In the genomic region with DNA sequence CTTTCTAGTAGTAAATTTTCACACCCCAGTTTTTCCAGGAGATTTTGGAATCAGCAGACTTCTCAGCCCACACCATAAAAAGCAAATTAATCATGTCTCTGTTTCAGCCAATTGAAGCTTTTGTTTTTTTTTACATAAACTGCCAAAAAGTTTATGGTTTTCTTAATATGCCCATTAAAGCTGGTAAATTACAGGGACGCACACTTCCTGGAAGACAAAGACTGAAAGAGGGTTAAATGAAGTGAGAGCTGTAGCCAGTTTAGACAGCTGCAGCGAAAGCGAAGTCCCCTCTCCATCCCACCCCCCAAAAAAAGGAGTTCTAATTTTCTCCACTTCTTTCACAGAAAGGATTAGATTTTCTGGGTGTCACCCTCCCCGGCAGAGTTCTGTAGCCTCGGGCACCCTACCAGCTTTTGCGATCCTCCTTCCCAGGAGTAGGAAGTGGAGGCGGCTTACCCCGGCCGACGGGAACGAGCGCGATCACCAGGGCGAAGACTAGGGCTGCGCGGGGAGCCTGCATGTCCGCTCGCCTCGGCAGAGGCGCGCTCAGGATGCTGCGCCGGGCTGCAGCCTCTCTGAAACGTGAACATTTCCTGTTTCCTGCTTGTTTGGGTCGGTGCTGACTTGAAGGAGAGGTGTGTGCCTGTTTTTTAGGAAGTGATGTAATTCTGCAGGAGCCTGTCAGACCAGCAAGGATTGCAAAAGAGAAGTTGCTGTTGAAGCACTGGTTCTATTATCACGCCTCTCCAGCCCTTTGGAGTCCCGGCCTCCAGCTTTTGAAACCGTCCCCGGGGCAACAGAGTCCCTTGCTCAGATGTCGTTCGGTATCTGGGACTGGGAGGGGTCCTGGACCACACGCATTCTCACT, we compare ENCODE assay signal across 8 cellular contexts. TPM values are rescaled to one million over a fixed set of nuclear protein-coding genes. Genes with fewer than 3 reads are reported as not detected.
DNase-seq lines count a peak whose midpoint lies in the region; ATAC-seq lines count a peak whose summit lies in the region.

A gene with protein sequence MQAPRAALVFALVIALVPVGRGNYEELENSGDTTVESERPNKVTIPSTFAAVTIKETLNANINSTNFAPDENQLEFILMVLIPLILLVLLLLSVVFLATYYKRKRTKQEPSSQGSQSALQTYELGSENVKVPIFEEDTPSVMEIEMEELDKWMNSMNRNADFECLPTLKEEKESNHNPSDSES (minus strand): TSS at position 584 of the 868 bp plus-strand sequence. CDS start 64 bp downstream, at position 520.

- DNase-seq in NCI-H1417 (lab: John Stamatoyannopoulos, UW), result peak in 2 of 3 experiments; percentile 64 to 75
- no peak for DNase-seq in NCI-H1417 treated with DMSO at 0.1 percent for 48 hours (lab: John Stamatoyannopoulos, UW)
- peak; percentile 57 for DNase-seq in NCI-H345 (lab: John Stamatoyannopoulos, UW)
- peak; percentile 82 for DNase-seq in activated CD4-positive, alpha-beta memory T cell treated with anti-CD3 and anti-CD28 coated beads for 36 hours
- peak; percentile 27 for DNase-seq in effector CD8-positive, alpha-beta T cell (lab: John Stamatoyannopoulos, UW)
- peak; percentile 76 for DNase-seq in mesenchymal stem cell
- DNase-seq in stimulated activated CD8-positive, alpha-beta memory T cell treated with anti-CD3 and anti-CD28 coated beads, Interleukin-12 subunit alpha, Interleukin-12 subunit beta, amount 100 ng/mL, for 24 hours (ENCODE audit: extremely low read depth), result peak; percentile 21

- peak within 1 kb of the TSS; percentile 85 for H3K27ac ChIP-seq in mesenchymal stem cell (ENCODE audit: low read length, poor library complexity, severe bottlenecking)

- no peaks in the 10 kb centered on the region for H3K36me3 ChIP-seq in mesenchymal stem cell (ENCODE audit: control insufficient read depth in 1 of 2, insufficient read depth in 2 of 2, low read depth in 1 of 2, low read length in 2 of 2)

- H2BK15ac ChIP-seq in mesenchymal stem cell (ENCODE audit: low read depth, poor library complexity, severe bottlenecking), result peak within 1 kb of the TSS; percentile 73

- H3K4me3 ChIP-seq in mesenchymal stem cell (ENCODE audit: insufficient read depth in 1 of 2, low read depth in 1 of 2, low read length in 2 of 2), result peak within 1 kb of the TSS; percentile 48 to 86

- peak within 1 kb of the TSS; percentile 54 to 80 for H3K18ac ChIP-seq in mesenchymal stem cell (ENCODE audit: low read depth in 1 of 2, low read length in 2 of 2)

- peak; percentile 62 for ATAC-seq in HG02763 (IDR thresholded peaks at IDR 0.05; ENCODE audit: unreplicated experiment)

- H3K27ac Mint-ChIP-seq in activated CD4-positive, alpha-beta memory T cell treated with anti-CD3 and anti-CD28 coated beads for 36 hours, result peak within 1 kb of the TSS; percentile 84

- peaks cover 7% of the 10 kb centered on the region for H3K4me1 ChIP-seq in mesenchymal stem cell (ENCODE audit: control insufficient read depth, insufficient read depth, low read depth, low read length)

- peak within 1 kb of the TSS; percentile 92 for H3K9ac ChIP-seq in mesenchymal stem cell (ENCODE audit: low read length)

- H3K4ac ChIP-seq in mesenchymal stem cell (ENCODE audit: low read depth in 1 of 2, low read length in 2 of 2), result peak within 1 kb of the TSS; percentile 24 to 35

- CTCF ChIA-PET in activated CD4-positive, alpha-beta memory T cell treated with anti-CD3 and anti-CD28 coated beads for 36 hours (lab: Charles Lee), result interaction anchor here (0.6 to 2.1 kb wide), 9 partner anchors 9 to 225 kb away, joined by 3 to 7 read pairs (median 4); no protein-coding TSS in a partner anchor

- H3K9me3 Mint-ChIP-seq in activated CD4-positive, alpha-beta memory T cell treated with anti-CD3 and anti-CD28 coated beads for 36 hours, result no peaks in the 10 kb centered on the region

- peaks cover 58% of the 10 kb centered on the region for H3K4me1 Mint-ChIP-seq in activated CD4-positive, alpha-beta memory T cell treated with anti-CD3 and anti-CD28 coated beads for 36 hours (ENCODE audit: low read depth)

- H3K23ac ChIP-seq in mesenchymal stem cell (ENCODE audit: low read length in 2 of 2), result no peak within 1 kb of the TSS

- peaks cover 11% of the 10 kb centered on the region for H3K79me1 ChIP-seq in mesenchymal stem cell (replicated peaks; ENCODE audit: low read length, poor library complexity, severe bottlenecking)

- no peaks in the 10 kb centered on the region for H3K9me3 ChIP-seq in mesenchymal stem cell (ENCODE audit: control insufficient read depth, low read length)

- H3K4me2 ChIP-seq in mesenchymal stem cell (ENCODE audit: low read length, poor library complexity, severe bottlenecking), result peak within 1 kb of the TSS; percentile 64

- peak within 1 kb of the TSS; percentile 78 for H4K8ac ChIP-seq in mesenchymal stem cell (ENCODE audit: low read length)

- H2BK5ac ChIP-seq in mesenchymal stem cell (ENCODE audit: low read depth, low read length, poor library complexity, severe bottlenecking), result peak within 1 kb of the TSS; percentile 81

- POLR2A ChIA-PET in activated CD4-positive, alpha-beta memory T cell treated with anti-CD3 and anti-CD28 coated beads for 36 hours (lab: Charles Lee), result interaction anchor here (0.7 to 1.2 kb wide), 6 partner anchors 18 to 178 kb away, joined by 3 to 5 read pairs (median 4); partner anchors contain the start of gene FBXW7

- 3% methylated on average over 31 of the region's 32 CpGs for WGBS in mesenchymal stem cell

- H2BK12ac ChIP-seq in mesenchymal stem cell (ENCODE audit: low read length in 2 of 2), result peak within 1 kb of the TSS; percentile 23 to 75

- peak within 1 kb of the TSS; percentile 68 for H4K91ac ChIP-seq in mesenchymal stem cell (ENCODE audit: low read length)

- no peak within 1 kb of the TSS for H3K14ac ChIP-seq in mesenchymal stem cell (ENCODE audit: low read length in 2 of 2)

- peak within 1 kb of the TSS; percentile 91 for H3K4me3 Mint-ChIP-seq in activated CD4-positive, alpha-beta memory T cell treated with anti-CD3 and anti-CD28 coated beads for 36 hours

- peak within 1 kb of the TSS; percentile 54 for H2BK120ac ChIP-seq in mesenchymal stem cell (ENCODE audit: low read depth, low read length)

- H2AK5ac ChIP-seq in mesenchymal stem cell (ENCODE audit: low read length, severe bottlenecking), result peak within 1 kb of the TSS; percentile 95

- H3K27me3 Mint-ChIP-seq in activated CD4-positive, alpha-beta memory T cell treated with anti-CD3 and anti-CD28 coated beads for 36 hours, result no peaks in the 10 kb centered on the region

- H3K36me3 Mint-ChIP-seq in activated CD4-positive, alpha-beta memory T cell treated with anti-CD3 and anti-CD28 coated beads for 36 hours, result peaks cover 3% of the 10 kb centered on the region

- peak within 1 kb of the TSS; percentile 6 for H2AFZ ChIP-seq in mesenchymal stem cell (ENCODE audit: low read depth, low read length)

- intact Hi-C loops in activated CD4-positive, alpha-beta memory T cell treated with anti-CD3 and anti-CD28 coated beads for 36 hours (cut with micrococcal nuclease), result loop anchor here (1.0 to 2.0 kb wide), 4 partner anchors 18 to 143 kb away; partner anchors contain the start of genes ARFIP1, FBXW7 and TIGD4

- peaks cover 0 to 13% of the 10 kb centered on the region in 2 experiments for H3K27me3 ChIP-seq in mesenchymal stem cell (ENCODE audit: control insufficient read depth in 1 of 2, insufficient read depth in 1 of 2, low read length in 2 of 2)

RNA-seq across cellular contexts. Expression of the gene that starts here (rescaled TPM):
- total RNA-seq in activated CD4-positive, alpha-beta memory T cell treated with anti-CD3 and anti-CD28 coated beads for 36 hours, result 10 to 100 TPM; 18.1 to 20.8 TPM
- polyA plus RNA-seq in mesenchymal stem cell (2013, experiment 1 of 2), result 10.7 TPM
- 12.0 TPM for polyA plus RNA-seq in mesenchymal stem cell (2013, experiment 2 of 2)
